Comparison of ENCODE assay signal across 27 cellular contexts in the genomic region with DNA sequence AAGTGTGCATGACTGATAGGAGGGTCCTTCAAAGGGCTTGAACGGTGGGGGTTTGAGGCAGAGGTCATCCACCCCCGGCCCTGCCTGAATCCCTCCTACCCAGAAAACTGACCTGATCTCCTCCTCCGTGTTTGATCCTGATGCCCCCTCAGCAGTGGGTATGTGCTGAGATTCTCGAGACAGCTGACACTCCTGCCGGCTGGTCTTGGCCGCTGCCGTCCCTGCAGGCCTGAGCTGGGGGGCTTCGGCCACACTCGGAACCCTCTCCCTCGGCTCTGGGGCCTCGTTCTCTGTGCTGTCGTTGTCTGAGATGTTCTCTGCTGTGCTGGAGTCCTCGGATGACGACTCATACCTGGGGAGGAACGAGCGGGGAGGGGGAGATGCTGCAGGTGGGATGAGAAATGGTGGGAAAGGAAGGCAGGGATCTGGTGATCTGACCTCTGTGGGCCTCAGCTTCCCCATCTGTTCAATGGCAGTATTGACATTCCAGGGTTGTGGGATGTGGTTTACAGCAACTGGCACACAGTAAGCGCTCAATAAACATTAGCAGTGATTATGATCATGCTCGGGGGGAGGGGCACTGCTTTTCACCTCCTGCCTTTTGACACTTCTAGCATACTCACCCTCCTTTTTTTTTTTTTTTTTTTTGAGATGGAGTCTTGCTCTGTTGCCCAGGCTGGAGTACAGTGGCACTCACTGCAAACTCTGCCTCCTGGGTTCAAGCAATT.
"Had no signal": no experiment of that assay in that cellular context is flagged by ENCODE, and none has a peak within 500 bp of the region (broad histone marks: within the 10 kb centered on the region; RNA-seq: fewer than 3 reads in every experiment).

No MANE protein-coding gene starts in this region.

- H3K27me3 ChIP-seq: brain microvascular endothelial cell, esophagus squamous epithelium, neural progenitor cell, right lobe of liver had no signal

- H3K36me3 ChIP-seq: neural progenitor cell had no signal

- H3K4me3 ChIP-seq: esophagus squamous epithelium, lower lobe of right lung, neural progenitor cell, right lobe of liver, skin epidermis, thoracic aorta had no signal

- DNase-seq: activated CD4-positive, alpha-beta T cell treated with anti-CD3 and anti-CD28 coated beads for 48 hours; activated CD4-positive, alpha-beta T cell treated with anti-CD3 and anti-CD28 coated beads, Interleukin-2, amount 50 U/mL, for 48 hours; activated CD8-positive, alpha-beta memory T cell treated with anti-CD3 and anti-CD28 coated beads for 24 hours; activated effector memory CD4-positive, alpha-beta T cell treated with Interleukin-2 at 50 U/mL for 16 hours; activated naive CD4-positive, alpha-beta T cell treated with anti-CD3 and anti-CD28 coated beads for 36 hours; activated naive CD8-positive, alpha-beta T cell treated with anti-CD3 and anti-CD28 coated beads, Interleukin-2, amount 10 ng/mL, durations not matched to agents 7 days and 5 days; brain microvascular endothelial cell; central memory CD4-positive, alpha-beta T cell; endodermal cell; esophagus squamous epithelium; foreskin melanocyte; kidney glomerular epithelial cell; lower lobe of right lung; mesendoderm; natural killer cell; posterior cingulate gyrus; right lobe of liver; stimulated activated CD4-positive, alpha-beta T cell treated with anti-CD3 and anti-CD28 coated beads, Interleukin-12 subunit alpha, Interleukin-12 subunit beta, amount 100 ng/mL, for 4 hours; stimulated activated CD4-positive, alpha-beta T cell treated with anti-CD3 and anti-CD28 coated beads, Interleukin-4, amount 100 ng/mL, for 1 hour; trophoblast cell; WERI-Rb-1 had no signal

- ATAC-seq: activated CD4-positive, CD25-positive, alpha-beta regulatory T cell treated with anti-CD3 and anti-CD28 coated beads, Interleukin-2, amount 50 U/mL, for 24 hours; left lobe of liver; lower lobe of right lung; natural killer cell; right lobe of liver; stimulated activated effector memory CD8-positive, alpha-beta T cell treated with anti-CD3 and anti-CD28 coated beads, Interleukin-12 subunit alpha, Interleukin-12 subunit beta, amount 100 ng/mL, for 72 hours had no signal

- H3K27ac ChIP-seq: brain microvascular endothelial cell, lower lobe of right lung, neural progenitor cell, right lobe of liver, skin epidermis, WERI-Rb-1 had no signal

- H3K9me3 ChIP-seq: esophagus squamous epithelium, lower lobe of right lung, right lobe of liver, thoracic aorta had no signal

- H3K4me1 ChIP-seq: neural progenitor cell had no signal
